In genomic region chr13:76812971-76813691, GRCh38 we compare ENCODE assay signal across 12 cellular contexts.
DNase-seq lines count a peak whose midpoint lies in the region; ATAC-seq and TF ChIP-seq lines count a peak whose summit lies in the region.
"Had no signal": no experiment of that assay in that cellular context is flagged by ENCODE, and none has a peak within 500 bp of the region (broad histone marks: within the 10 kb centered on the region; RNA-seq: fewer than 3 reads in every experiment).

No MANE protein-coding gene starts in this region.

- peak; percentile 83 for DNase-seq in G401 (ENCODE audit: low spot score)
- DNase-seq in cerebellar nuclear complex (lab: John Stamatoyannopoulos, UW): peak; percentile 27 to 42
- peak in 4 of 5 donors; percentile 65 to 85 (median 76) for DNase-seq in heart left ventricle
- peak; percentile 80 for DNase-seq in sciatic nerve (ENCODE audit: low spot score)
- no peak for DNase-seq in DMS79 treated with DMSO at 0.1 percent for 48 hours (lab: John Stamatoyannopoulos, UW)
- DNase-seq in DMS53 (lab: John Stamatoyannopoulos, UW): no peak
- DNase-seq in GDM1 (lab: John Stamatoyannopoulos, UW): no peak
- no peak for DNase-seq in stimulated activated CD4-positive, alpha-beta T cell treated with anti-CD3 and anti-CD28 coated beads, Interleukin-4, amount 100 ng/mL, for 1 hour
- DNase-seq: activated CD8-positive, alpha-beta memory T cell treated with anti-CD3 and anti-CD28 coated beads, Interleukin-2, amount 10 ng/mL, durations not matched to agents 7 days and 5 days; activated naive CD4-positive, alpha-beta T cell; SW 1271; WERI-Rb-1 had no signal

- H3K36me3 ChIP-seq in heart left ventricle: no peaks in the 10 kb centered on the region
- H3K36me3 ChIP-seq: WERI-Rb-1 had no signal

- peaks cover 0 to 8% (median 0%) of the 10 kb centered on the region in 12 donors for H3K9me3 ChIP-seq in heart left ventricle

- intact Hi-C loops in heart left ventricle (cut with DNase I) (loop anchor here in 2 of 10 donors (10.0 kb wide), 2 partner anchors 58 to 138 kb away; no protein-coding TSS in a partner anchor), sciatic nerve (cut with DNase I) (no loop called here)

- no peak for TF ChIP-seq CTCF in heart left ventricle (IDR thresholded peaks at IDR 0.05)

- in situ Hi-C loops in G401 (cut with HindIII; ENCODE audit: low sequenced_read_pairs): no loop called here

- ATAC-seq in heart left ventricle (peak; percentile 61 to 82 (median 76)), sciatic nerve (peak; percentile 81)
- ATAC-seq: activated CD8-positive, alpha-beta memory T cell treated with anti-CD3 and anti-CD28 coated beads, Interleukin-2, amount 10 ng/mL, durations not matched to agents 7 days and 5 days had no signal

- H3K27me3 ChIP-seq in heart left ventricle: no peaks in the 10 kb centered on the region

- H3K27ac ChIP-seq in heart left ventricle: peak overlapping the region in 10 of 12 donors; percentile 4 to 67 (median 46)
- H3K27ac ChIP-seq: WERI-Rb-1 had no signal

- 53 to 73% (median 65%) methylated on average over 4 of the region's 4 CpGs for WGBS in heart left ventricle, 4 donors

- TF ChIP-seq POLR2A in heart left ventricle (IDR thresholded peaks at IDR 0.05): no peak

- H3K4me3 ChIP-seq in heart left ventricle: no peak overlapping the region

- peaks cover 0 to 33% (median 19%) of the 10 kb centered on the region in 12 donors for H3K4me1 ChIP-seq in heart left ventricle

Comparison
In these comparisons a context has a peak if more than half of its experiments do, and no peak if none do; other contexts are left out.
1. DNase-seq: peak in G401 (single experiment), cerebellar nuclear complex (2 of 2), heart left ventricle (4 of 5) and sciatic nerve (single experiment); none in DMS79 treated with DMSO at 0.1 percent for 48 hours (single experiment), DMS53 (single experiment), GDM1 (single experiment) and stimulated activated CD4-positive, alpha-beta T cell treated with anti-CD3 and anti-CD28 coated beads, Interleukin-4, amount 100 ng/mL, for 1 hour (single experiment).